Comparison of ENCODE assay signal across 15 cellular contexts in genomic region chr1:172345077-172345476, GRCh38.
A peak's percentile ranks its signal among the peaks of the same experiment; 100 is the strongest.
DNase-seq lines count a peak whose midpoint lies in the region; ATAC-seq and TF ChIP-seq lines count a peak whose summit lies in the region.
"Had no signal": no experiment of that assay in that cellular context is flagged by ENCODE, and none has a peak within 500 bp of the region (broad histone marks: within the 10 kb centered on the region; RNA-seq: fewer than 3 reads in every experiment).

No MANE protein-coding gene starts in this region.

- no peak for DNase-seq in GM23248
- DNase-seq in osteocyte (ENCODE audit: extremely low spot score, unreplicated experiment) = no peak
- DNase-seq in NCI-H2081 (lab: John Stamatoyannopoulos, UW) = no peak
- DNase-seq in NOMO-1 treated with dmso at 0.1 percent for 144 hours (lab: John Stamatoyannopoulos, UW; ENCODE audit: unreplicated experiment) = no peak
- DNase-seq in DMS153 treated with DMSO at 0.1 percent for 48 hours (lab: John Stamatoyannopoulos, UW; ENCODE audit: unreplicated experiment) = no peak
- no peak for DNase-seq in Right ventricle myocardium superior
- DNase-seq: activated CD8-positive, alpha-beta T cell treated with anti-CD3 and anti-CD28 coated beads for 36 hours; activated T-cell treated with anti-CD3 and anti-CD28 coated beads, Interleukin-2, amount 50 U/mL, for 72 hours; AML-193; endodermal cell; left colon; NCI-H1694 treated with DMSO at 0.1 percent for 48 hours had no signal

- peaks cover 64% of the 10 kb centered on the region for H3K4me1 Mint-ChIP-seq in osteocyte (ENCODE audit: unreplicated experiment)

- no peaks in the 10 kb centered on the region for H3K27me3 Mint-ChIP-seq in osteocyte (ENCODE audit: unreplicated experiment)
- H3K27me3 Mint-ChIP-seq: activated CD8-positive, alpha-beta T cell treated with anti-CD3 and anti-CD28 coated beads for 36 hours had no signal

- H3K9me3 ChIP-seq in GM23248 (ENCODE audit: low read depth) (no peaks in the 10 kb centered on the region), OCI-LY3 (ENCODE audit: insufficient read depth, low read length) (peaks cover 24% of the 10 kb centered on the region; the same call in 1 of the 2 replicates)

- intact Hi-C loops in Right ventricle myocardium superior (cut with DNase I) = no loop called here

- H3K27me3 ChIP-seq in GM23248 (replicated peaks; ENCODE audit: insufficient read depth) (no peaks in the 10 kb centered on the region), OCI-LY3 (ENCODE audit: low read depth, low read length) (no peaks in the 10 kb centered on the region)

- peak overlapping the region; percentile 35 for H3K4me3 Mint-ChIP-seq in osteocyte (ENCODE audit: unreplicated experiment)
- H3K4me3 Mint-ChIP-seq: activated CD8-positive, alpha-beta T cell treated with anti-CD3 and anti-CD28 coated beads for 36 hours; activated T-cell treated with anti-CD3 and anti-CD28 coated beads, Interleukin-2, amount 50 U/mL, for 72 hours; endodermal cell had no signal

- WGBS in GM23248 (ENCODE audit: low coverage in 1 of 2, low lambda C conversion rate in 2 of 2, missing lambda C conversion rate in 2 of 2), 2 experiments = 42 to 56% methylated on average over 1 of the region's 1 CpG

- H3F3A ChIP-seq in GM23248 (ENCODE audit: insufficient read depth) = peaks cover 37% of the 10 kb centered on the region

- H3K4me3 ChIP-seq in GM23248 = 0 out of 2 replicates have a peak overlapping the region, but pooled peaks have one; percentile 66
- H3K4me3 ChIP-seq in OCI-LY3 (ENCODE audit: low read length) = peak overlapping the region; percentile 59

- H3K36me3 ChIP-seq in GM23248 (ENCODE audit: low read depth) (no peaks in the 10 kb centered on the region), OCI-LY3 (replicated peaks; ENCODE audit: low read depth, low read length) (peaks cover 29% of the 10 kb centered on the region)

- H2AFZ ChIP-seq in GM23248 (peak overlapping the region; percentile 69), OCI-LY3 (ENCODE audit: low read depth, low read length) (no peak overlapping the region)

- H3K79me2 ChIP-seq in GM23248 (ENCODE audit: insufficient read depth) = no peaks in the 10 kb centered on the region
- no peaks in the 10 kb centered on the region for H3K79me2 ChIP-seq in OCI-LY3 (ENCODE audit: low read length)

- H3K4me2 ChIP-seq in GM23248 (ENCODE audit: unreplicated experiment) = peak overlapping the region; percentile 90
- H3K4me2 ChIP-seq in OCI-LY3 (ENCODE audit: low read length) = peak overlapping the region; percentile 75

- H3K9ac ChIP-seq in GM23248 = peak overlapping the region; percentile 79; the same call in 1 of the 2 replicates
- H3K9ac ChIP-seq in OCI-LY3 (ENCODE audit: low read length) = peak overlapping the region; percentile 83

- TF ChIP-seq CTCF in OCI-LY3 (IDR thresholded peaks at IDR 0.05; ENCODE audit: low read depth, low read length) (no peak), osteocyte (IDR thresholded peaks at IDR 0.05) (no peak)

- no peaks in the 10 kb centered on the region for H3K9me2 ChIP-seq in GM23248 (ENCODE audit: insufficient read depth)

- peaks cover 28% of the 10 kb centered on the region for H3K4me1 ChIP-seq in GM23248 (ENCODE audit: insufficient read depth)
- H3K4me1 ChIP-seq in OCI-LY3 (ENCODE audit: low read length) = peaks cover 69% of the 10 kb centered on the region

- H3K27ac Mint-ChIP-seq in osteocyte (ENCODE audit: unreplicated experiment) = peak overlapping the region; percentile 93
- H3K27ac Mint-ChIP-seq: activated CD8-positive, alpha-beta T cell treated with anti-CD3 and anti-CD28 coated beads for 36 hours; activated T-cell treated with anti-CD3 and anti-CD28 coated beads, Interleukin-2, amount 50 U/mL, for 72 hours; endodermal cell had no signal

- ATAC-seq in GM19043 (IDR thresholded peaks at IDR 0.05; ENCODE audit: low read depth, unreplicated experiment) (peak; percentile 31), Right ventricle myocardium superior (ENCODE audit: poor library complexity) (no peak)
- ATAC-seq: activated CD8-positive, alpha-beta T cell treated with anti-CD3 and anti-CD28 coated beads for 36 hours; activated T-cell treated with anti-CD3 and anti-CD28 coated beads, Interleukin-2, amount 50 U/mL, for 72 hours; HCT116; left colon had no signal

- in situ Hi-C loops in GM23248 (cut with MboI) = no loop called here

- H3K9me3 Mint-ChIP-seq in osteocyte (ENCODE audit: unreplicated experiment) = peaks cover 19% of the 10 kb centered on the region

- H4K20me1 ChIP-seq in GM23248 (ENCODE audit: insufficient read depth) = no peaks in the 10 kb centered on the region
- no peaks in the 10 kb centered on the region for H4K20me1 ChIP-seq in OCI-LY3 (ENCODE audit: insufficient read depth, low read length)

- H3K27ac ChIP-seq in GM23248 (peak overlapping the region; percentile 94), OCI-LY3 (ENCODE audit: low read length) (peak overlapping the region; percentile 92)

- H3K36me3 Mint-ChIP-seq in osteocyte (ENCODE audit: unreplicated experiment) = peaks cover 7% of the 10 kb centered on the region
